Comparison of ENCODE assay signal across 21 cellular contexts in genomic region chr3:58482917-58483636, GRCh38. TPM values are rescaled to one million over a fixed set of nuclear protein-coding genes. Genes with fewer than 3 reads are reported as not detected.
DNase-seq lines count a peak whose midpoint lies in the region; FAIRE-seq and TF ChIP-seq lines count a peak whose summit lies in the region.
"Had no signal": no experiment of that assay in that cellular context is flagged by ENCODE, and none has a peak within 500 bp of the region (broad histone marks: within the 10 kb centered on the region; RNA-seq: fewer than 3 reads in every experiment).

No MANE protein-coding gene starts in this region.

- H3K9ac ChIP-seq in mesendoderm (ENCODE audit: low read length), result no peak overlapping the region

- H3K27me3 ChIP-seq in DOHH2 (ENCODE audit: control insufficient read depth, low read length) (peaks cover 18% of the 10 kb centered on the region), mesendoderm (ENCODE audit: insufficient read depth, low read length, poor library complexity) (no peaks in the 10 kb centered on the region)
- H3K27me3 ChIP-seq: BE2C had no signal

- H2BK120ac ChIP-seq in mesendoderm (ENCODE audit: low read depth, low read length), result no peak overlapping the region

- H3K18ac ChIP-seq in mesendoderm (ENCODE audit: low read length), result no peak overlapping the region

- H2BK15ac ChIP-seq in mesendoderm (replicated peaks; ENCODE audit: low read depth), result no peak overlapping the region

- no peak overlapping the region for H3K56ac ChIP-seq in mesendoderm (ENCODE audit: low read length)

- H3K79me1 ChIP-seq in mesendoderm (ENCODE audit: low read length), result no peaks in the 10 kb centered on the region

- H2AK5ac ChIP-seq in mesendoderm (ENCODE audit: low read length), result no peak overlapping the region

- no CpG with 5 or more reads among the region's 8 CpGs for WGBS in mesendoderm (ENCODE audit: extremely low coverage, insufficient coverage, low lambda C conversion rate)

- H2BK5ac ChIP-seq in mesendoderm (ENCODE audit: low read length), result no peak overlapping the region

- H3K4me3 ChIP-seq in DOHH2 (ENCODE audit: low read length) (no peak overlapping the region), mesendoderm (ENCODE audit: low read length) (no peak overlapping the region)
- H3K4me3 ChIP-seq: A549 had no signal

- H4K20me1 ChIP-seq in DOHH2 (ENCODE audit: control insufficient read depth, insufficient read depth, low read depth, low read length), result no peaks in the 10 kb centered on the region

- H3K4me1 ChIP-seq in DOHH2 (ENCODE audit: control insufficient read depth, low read length) (peaks cover 13% of the 10 kb centered on the region), mesendoderm (ENCODE audit: control insufficient read depth, low read depth, low read length) (peaks cover 5% of the 10 kb centered on the region)
- H3K4me1 ChIP-seq: BE2C, Caco-2 had no signal

- no peak overlapping the region for H3K4ac ChIP-seq in mesendoderm (ENCODE audit: low read depth, low read length)

- H3K36me3 ChIP-seq in DOHH2 (ENCODE audit: control insufficient read depth, low read length), result no peaks in the 10 kb centered on the region
- no peaks in the 10 kb centered on the region for H3K36me3 ChIP-seq in mesendoderm (ENCODE audit: control insufficient read depth, insufficient read depth, low read length)
- H3K36me3 ChIP-seq: BE2C had no signal

- H3K4me2 ChIP-seq in DOHH2 (ENCODE audit: low read length) (peak overlapping the region; percentile 47), mesendoderm (ENCODE audit: low read length) (no peak overlapping the region)
- H3K4me2 ChIP-seq: A549 had no signal

- H4K8ac ChIP-seq in mesendoderm (ENCODE audit: low read depth, low read length), result no peak overlapping the region

- H3K79me2 ChIP-seq in DOHH2 (ENCODE audit: control insufficient read depth, low read length), result no peaks in the 10 kb centered on the region
- no peaks in the 10 kb centered on the region for H3K79me2 ChIP-seq in mesendoderm (ENCODE audit: control insufficient read depth, insufficient read depth, low read length)

- H4K5ac ChIP-seq in mesendoderm (ENCODE audit: low read length), result no peak overlapping the region

- DNase-seq in NCI-H748 (lab: John Stamatoyannopoulos, UW; ENCODE audit: unreplicated experiment) (peak; percentile 59), NCI-H748 treated with DMSO at 0.1 percent for 48 hours (lab: John Stamatoyannopoulos, UW) (no peak), NOMO-1 treated with DMSO at 0.1 percent for 48 hours (lab: John Stamatoyannopoulos, UW; ENCODE audit: unreplicated experiment) (peak; percentile 54), mesendoderm (no peak), substantia nigra (lab: John Stamatoyannopoulos, UW) (no peak), SW480 (ENCODE audit: low spot score) (no peak)
- DNase-seq: activated CD4-positive, alpha-beta T cell treated with anti-CD3 and anti-CD28 coated beads, Interleukin-2, amount 50 U/mL, for 48 hours; activated gamma-delta T cell; activated T-cell treated with anti-CD3 and anti-CD28 coated beads for 4 hours; BE2C; Caco-2; central memory CD4-positive, alpha-beta T cell; dermis blood vessel endothelial cell; DMS79; head of caudate nucleus; NCI-H2081 treated with DMSO at 0.1 percent for 48 hours; occipital lobe had no signal

- H3K9me2 ChIP-seq in DOHH2 (replicated peaks; ENCODE audit: control insufficient read depth, low read length), result no peaks in the 10 kb centered on the region

- H3K27ac ChIP-seq in DOHH2 (ENCODE audit: low read depth, low read length) (no peak overlapping the region), mesendoderm (ENCODE audit: low read depth, low read length) (no peak overlapping the region), substantia nigra (ENCODE audit: low read depth, low read length, poor library complexity, severe bottlenecking) (no peak overlapping the region)
- H3K27ac ChIP-seq: RWPE1 had no signal

- no peaks in the 10 kb centered on the region for H3F3A ChIP-seq in DOHH2 (ENCODE audit: control insufficient read depth, insufficient read depth)

- 0 out of 2 replicates have a peak, but pooled peaks cover 6% of the 10 kb centered on the region for H3K9me3 ChIP-seq in DOHH2 (ENCODE audit: control insufficient read depth, insufficient read depth, low read length)
- H3K9me3 ChIP-seq: BE2C had no signal

- FAIRE-seq in islet of Langerhans (lab: Jason Lieb, UNC), result peak; percentile 90
- FAIRE-seq: A549 had no signal

- no peak for TF ChIP-seq CTCF in DOHH2 (IDR thresholded peaks at IDR 0.05; ENCODE audit: low read depth, low read length, poor library complexity, severe bottlenecking)

- no peak overlapping the region for H3K23ac ChIP-seq in mesendoderm (ENCODE audit: low read length)

RNA-seq across cellular contexts. Expression of gene KCTD6, which starts 8.8 kb away (rescaled TPM):
- 44.2 TPM for polyA plus RNA-seq in mesendoderm (2013, experiment 1 of 2)
- 42.6 TPM for polyA plus RNA-seq in mesendoderm (2013, experiment 2 of 2)

RNA-seq across cellular contexts. Expression of gene PDHB, which starts 49.4 kb away (rescaled TPM):
- polyA plus RNA-seq in mesendoderm (2013, experiment 1 of 2), result 316 TPM
- 310 TPM for polyA plus RNA-seq in mesendoderm (2013, experiment 2 of 2)

RNA-seq across cellular contexts. Expression of gene ACOX2, which starts 53.9 kb away (rescaled TPM):
- polyA plus RNA-seq in mesendoderm (2013, experiment 1 of 2), result 7.6 TPM
- 8.1 TPM for polyA plus RNA-seq in mesendoderm (2013, experiment 2 of 2)

Comparison
In these comparisons a context has a peak if more than half of its experiments do, and no peak if none do; other contexts are left out.
1. DNase-seq: peak in NCI-H748 (single experiment) and NOMO-1 treated with DMSO at 0.1 percent for 48 hours (single experiment); none in NCI-H748 treated with DMSO at 0.1 percent for 48 hours (single experiment), mesendoderm (single experiment), substantia nigra (0 of 49) and SW480 (single experiment).